8 cellular contexts compared by ENCODE assay signal in genomic region chr5:70400984-70401686, GRCh38.
A peak's percentile ranks its signal among the peaks of the same experiment; 100 is the strongest.
DNase-seq lines count a peak whose midpoint lies in the region; ATAC-seq and TF ChIP-seq lines count a peak whose summit lies in the region.
"Not testable (repeated sequence)": the region's sequence is repeated elsewhere in the genome, so short reads cannot be mapped to it uniquely, and the experiment has no call there.

No MANE protein-coding gene starts in this region.

- not testable (repeated sequence) for H3K9me3 Mint-ChIP-seq in CD8-positive, alpha-beta memory T cell; HFFc6; activated T-helper 1 cell treated with anti-CD3 and anti-CD28 coated beads, Interleukin-12 subunit alpha, Interleukin-12 subunit beta, Interleukin-2, Interleukin-4 antibody, amounts not matched to agents 30 ng/mL and 10 ng/mL and 1 ng/mL, durations not matched to agents 14 hours and 24 hours and 36 hours; stimulated activated naive B cell treated with anti-CD40 and anti-IgM and Interleukin-4, amounts not matched to agents 10 μg/mL and 1 μg/mL and 100 μg/mL, for 72 hours

- H3K27me3 ChIP-seq in CD8-positive, alpha-beta memory T cell (ENCODE audit: insufficient read depth, low read length, poor library complexity, severe bottlenecking); SJCRH30; parathyroid adenoma (ENCODE audit: control insufficient read depth, insufficient read depth, low read length): not testable (repeated sequence)

- H3K36me3 ChIP-seq in CD8-positive, alpha-beta memory T cell (ENCODE audit: insufficient read depth, low read length); SJCRH30; parathyroid adenoma (ENCODE audit: control insufficient read depth, insufficient read depth, low read length): not testable (repeated sequence)

- peak; percentile 93 to 95 for ATAC-seq in stimulated activated naive B cell treated with anti-CD40 and anti-IgM and Interleukin-4, amounts not matched to agents 10 μg/mL and 1 μg/mL and 100 μg/mL, for 72 hours (replicated peaks)

- CTCF ChIA-PET in CD8-positive, alpha-beta memory T cell (lab: Charles Lee) = not testable (repeated sequence)

- not testable (repeated sequence) for H3K9ac ChIP-seq in parathyroid adenoma

- not testable (repeated sequence) for H2AFZ ChIP-seq in parathyroid adenoma

- H3K4me1 ChIP-seq in CD8-positive, alpha-beta memory T cell (ENCODE audit: insufficient read depth, low read length); SJCRH30; parathyroid adenoma: not testable (repeated sequence)

- not testable (repeated sequence) for H3K4me1 Mint-ChIP-seq in CD8-positive, alpha-beta memory T cell; HFFc6 (ENCODE audit: low read depth); activated T-helper 1 cell treated with anti-CD3 and anti-CD28 coated beads, Interleukin-12 subunit alpha, Interleukin-12 subunit beta, Interleukin-2, Interleukin-4 antibody, amounts not matched to agents 30 ng/mL and 10 ng/mL and 1 ng/mL, durations not matched to agents 14 hours and 24 hours and 36 hours (ENCODE audit: low read depth); stimulated activated naive B cell treated with anti-CD40 and anti-IgM and Interleukin-4, amounts not matched to agents 10 μg/mL and 1 μg/mL and 100 μg/mL, for 72 hours

- not testable (repeated sequence) for H3K79me2 ChIP-seq in parathyroid adenoma

- not testable (repeated sequence) for H3K27me3 Mint-ChIP-seq in CD8-positive, alpha-beta memory T cell; HFFc6 (ENCODE audit: insufficient read depth); activated T-helper 1 cell treated with anti-CD3 and anti-CD28 coated beads, Interleukin-12 subunit alpha, Interleukin-12 subunit beta, Interleukin-2, Interleukin-4 antibody, amounts not matched to agents 30 ng/mL and 10 ng/mL and 1 ng/mL, durations not matched to agents 14 hours and 24 hours and 36 hours (ENCODE audit: insufficient read depth); stimulated activated naive B cell treated with anti-CD40 and anti-IgM and Interleukin-4, amounts not matched to agents 10 μg/mL and 1 μg/mL and 100 μg/mL, for 72 hours

- peak overlapping the region in 4 of 8 donors; percentile 75 to 85 (median 78) for H3K27ac Mint-ChIP-seq in CD8-positive, alpha-beta memory T cell
- peak overlapping the region; percentile 69; the same call in 1 of the 2 replicates for H3K27ac Mint-ChIP-seq in HFFc6
- H3K27ac Mint-ChIP-seq in activated T-helper 1 cell treated with anti-CD3 and anti-CD28 coated beads, Interleukin-12 subunit alpha, Interleukin-12 subunit beta, Interleukin-2, Interleukin-4 antibody, amounts not matched to agents 30 ng/mL and 10 ng/mL and 1 ng/mL, durations not matched to agents 14 hours and 24 hours and 36 hours = peak overlapping the region; percentile 75
- H3K27ac Mint-ChIP-seq in stimulated activated naive B cell treated with anti-CD40 and anti-IgM and Interleukin-4, amounts not matched to agents 10 μg/mL and 1 μg/mL and 100 μg/mL, for 72 hours = not testable (repeated sequence)

- not testable (repeated sequence) for H3K36me3 Mint-ChIP-seq in CD8-positive, alpha-beta memory T cell; HFFc6 (ENCODE audit: low read depth); activated T-helper 1 cell treated with anti-CD3 and anti-CD28 coated beads, Interleukin-12 subunit alpha, Interleukin-12 subunit beta, Interleukin-2, Interleukin-4 antibody, amounts not matched to agents 30 ng/mL and 10 ng/mL and 1 ng/mL, durations not matched to agents 14 hours and 24 hours and 36 hours (ENCODE audit: low read depth); stimulated activated naive B cell treated with anti-CD40 and anti-IgM and Interleukin-4, amounts not matched to agents 10 μg/mL and 1 μg/mL and 100 μg/mL, for 72 hours

- not testable (repeated sequence) for H3K4me2 ChIP-seq in parathyroid adenoma (ENCODE audit: low read length)

- peak overlapping the region; percentile 67 to 92 (median 78) for H3K4me3 Mint-ChIP-seq in CD8-positive, alpha-beta memory T cell
- peak overlapping the region; percentile 78 for H3K4me3 Mint-ChIP-seq in HFFc6
- peak overlapping the region; percentile 82 for H3K4me3 Mint-ChIP-seq in activated T-helper 1 cell treated with anti-CD3 and anti-CD28 coated beads, Interleukin-12 subunit alpha, Interleukin-12 subunit beta, Interleukin-2, Interleukin-4 antibody, amounts not matched to agents 30 ng/mL and 10 ng/mL and 1 ng/mL, durations not matched to agents 14 hours and 24 hours and 36 hours
- peak overlapping the region; percentile 78 to 82 for H3K4me3 Mint-ChIP-seq in stimulated activated naive B cell treated with anti-CD40 and anti-IgM and Interleukin-4, amounts not matched to agents 10 μg/mL and 1 μg/mL and 100 μg/mL, for 72 hours

- intact Hi-C loops in activated T-helper 1 cell treated with anti-CD3 and anti-CD28 coated beads, Interleukin-12 subunit alpha, Interleukin-12 subunit beta, Interleukin-2, Interleukin-4 antibody, amounts not matched to agents 30 ng/mL and 10 ng/mL and 1 ng/mL, durations not matched to agents 14 hours and 24 hours and 36 hours (cut with micrococcal nuclease) = not testable (repeated sequence)

- 0 out of 2 replicates have a peak, but pooled peaks have one; percentile 26 for TF ChIP-seq CTCF in HFFc6 (IDR thresholded peaks at IDR 0.05)
- not testable (repeated sequence) for TF ChIP-seq CTCF in parathyroid adenoma (IDR thresholded peaks at IDR 0.05)

- H3K27ac ChIP-seq in CD8-positive, alpha-beta memory T cell (ENCODE audit: low read depth, low read length); SJCRH30; parathyroid adenoma: not testable (repeated sequence)

- POLR2A ChIA-PET in CD8-positive, alpha-beta memory T cell (lab: Charles Lee) = not testable (repeated sequence)

- DNase-seq in CD8-positive, alpha-beta memory T cell = peak in 4 of 5 donors; percentile 18 to 80 (median 66)
- DNase-seq in HFFc6 (peak; percentile 83), SJCRH30 (peak in 1 of 2 experiments; percentile 86), iris pigment epithelial cell (ENCODE audit: low read depth) (peak; percentile 70)
- peak; percentile 65 for DNase-seq in activated T-helper 1 cell treated with anti-CD3 and anti-CD28 coated beads, Interleukin-12 subunit alpha, Interleukin-12 subunit beta, Interleukin-2, Interleukin-4 antibody, amounts not matched to agents 30 ng/mL and 10 ng/mL and 1 ng/mL, durations not matched to agents 14 hours and 24 hours and 36 hours (ENCODE audit: low spot score)
- peak; percentile 53 for DNase-seq in effector CD4-positive, alpha-beta T cell
- DNase-seq in stimulated activated naive B cell treated with anti-CD40 and anti-IgM and Interleukin-4, amounts not matched to agents 10 μg/mL and 1 μg/mL and 100 μg/mL, for 72 hours = peak; percentile 58

- not testable (repeated sequence) for H3K9me3 ChIP-seq in CD8-positive, alpha-beta memory T cell (ENCODE audit: low read length); SJCRH30 (replicated peaks); parathyroid adenoma (ENCODE audit: control insufficient read depth, low read length)

- not testable (repeated sequence) for H3K4me3 ChIP-seq in CD8-positive, alpha-beta memory T cell (ENCODE audit: low read length)
- H3K4me3 ChIP-seq in SJCRH30 = peak overlapping the region; percentile 67
- peak overlapping the region; percentile 54 for H3K4me3 ChIP-seq in parathyroid adenoma (ENCODE audit: low read depth, low read length)
